17 cellular contexts compared by ENCODE assay signal in the genomic region with DNA sequence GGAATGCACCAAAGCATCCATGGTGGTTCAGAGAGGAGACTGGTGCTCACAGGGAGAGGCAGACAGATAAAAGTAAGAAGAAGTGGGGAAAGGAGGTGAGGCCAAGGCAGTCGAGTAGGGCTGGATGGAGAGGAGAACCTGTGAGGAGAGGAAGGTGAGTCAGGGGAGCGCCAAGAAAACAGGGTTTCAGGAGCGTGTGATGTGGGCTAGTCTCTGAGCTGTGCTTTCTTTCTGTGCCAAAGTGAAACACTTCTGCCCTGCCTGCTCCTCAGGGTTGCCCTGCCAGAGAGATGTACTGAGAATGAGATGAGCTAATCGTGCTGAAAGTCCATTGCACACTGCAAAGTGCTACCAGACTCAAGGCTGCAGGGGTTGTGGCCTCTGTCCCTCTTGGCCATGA.
DNase-seq lines count a peak whose midpoint lies in the region; ATAC-seq, FAIRE-seq and TF ChIP-seq lines count a peak whose summit lies in the region.
"Had no signal": no experiment of that assay in that cellular context is flagged by ENCODE, and none has a peak within 500 bp of the region (broad histone marks: within the 10 kb centered on the region; RNA-seq: fewer than 3 reads in every experiment).

No MANE protein-coding gene starts in this region.

- peaks cover 15 to 56% of the 10 kb centered on the region in 2 experiments; a peak in 4 of 5 replicates for H3K4me1 ChIP-seq in K562 (replicated peaks in 1 of 2; ENCODE audit: control insufficient read depth in 2 of 2, insufficient read depth in 2 of 2, low read length in 2 of 2)
- H3K4me1 ChIP-seq: A549, HAP-1 had no signal

- DNase-seq in activated T-cell treated with anti-CD3 and anti-CD28 coated beads, Interleukin-2, amount 50 U/mL, for 72 hours = peak in 1 of 2 donors; percentile 3
- no peak for DNase-seq in activated T-cell treated with anti-CD3 and anti-CD28 coated beads, Interleukin-2, amount 50 U/mL, for 4 hours
- DNase-seq in stimulated activated naive CD8-positive, alpha-beta T cell treated with anti-CD3 and anti-CD28 coated beads, Interleukin-15, amount 100 ng/mL, for 72 hours = no peak
- no peak for DNase-seq in stimulated activated naive CD8-positive, alpha-beta T cell treated with anti-CD3 and anti-CD28 coated beads, Interleukin-15, Interleukin-2, amounts not matched to agents 100 U/mL and 50 U/mL, for 24 hours
- DNase-seq in K562 (ENCODE audit: extremely low read depth in 1 of 4, low spot score in 3 of 4) (no peak), AML-193 (lab: John Stamatoyannopoulos, UW) (no peak)
- DNase-seq: CD8-positive, alpha-beta T cell; COR-L47; DND-41; GF-D8 had no signal

- H3K4me3 Mint-ChIP-seq in activated T-cell treated with anti-CD3 and anti-CD28 coated beads, Interleukin-2, amount 50 U/mL, for 72 hours = no peak overlapping the region
- H3K4me3 Mint-ChIP-seq in activated T-cell treated with anti-CD3 and anti-CD28 coated beads, Interleukin-2, amount 50 U/mL, for 4 hours = no peak overlapping the region
- H3K4me3 Mint-ChIP-seq in stimulated activated naive CD8-positive, alpha-beta T cell treated with anti-CD3 and anti-CD28 coated beads, Interleukin-15, amount 100 ng/mL, for 72 hours = no peak overlapping the region
- H3K4me3 Mint-ChIP-seq: CD14-positive monocyte; CD8-positive, alpha-beta T cell had no signal

- no peaks in the 10 kb centered on the region for H3K9me3 Mint-ChIP-seq in activated T-cell treated with anti-CD3 and anti-CD28 coated beads, Interleukin-2, amount 50 U/mL, for 72 hours
- no peaks in the 10 kb centered on the region for H3K9me3 Mint-ChIP-seq in activated T-cell treated with anti-CD3 and anti-CD28 coated beads, Interleukin-2, amount 50 U/mL, for 4 hours
- no peaks in the 10 kb centered on the region for H3K9me3 Mint-ChIP-seq in stimulated activated naive CD8-positive, alpha-beta T cell treated with anti-CD3 and anti-CD28 coated beads, Interleukin-15, amount 100 ng/mL, for 72 hours
- H3K9me3 Mint-ChIP-seq: CD14-positive monocyte; CD8-positive, alpha-beta T cell had no signal

- no peak overlapping the region for H3K27ac Mint-ChIP-seq in activated T-cell treated with anti-CD3 and anti-CD28 coated beads, Interleukin-2, amount 50 U/mL, for 72 hours
- H3K27ac Mint-ChIP-seq in stimulated activated naive CD8-positive, alpha-beta T cell treated with anti-CD3 and anti-CD28 coated beads, Interleukin-15, amount 100 ng/mL, for 72 hours = no peak overlapping the region
- H3K27ac Mint-ChIP-seq: CD14-positive monocyte; CD8-positive, alpha-beta T cell had no signal

- no peak for TF ChIP-seq EP300 in K562 (IDR thresholded peaks at IDR 0.05; ENCODE audit: low read length)

- no peaks in the 10 kb centered on the region for H3K36me3 Mint-ChIP-seq in activated T-cell treated with anti-CD3 and anti-CD28 coated beads, Interleukin-2, amount 50 U/mL, for 72 hours (ENCODE audit: insufficient read depth in 2 of 2)
- no peaks in the 10 kb centered on the region for H3K36me3 Mint-ChIP-seq in activated T-cell treated with anti-CD3 and anti-CD28 coated beads, Interleukin-2, amount 50 U/mL, for 4 hours (ENCODE audit: insufficient read depth)
- H3K36me3 Mint-ChIP-seq: CD14-positive monocyte; CD8-positive, alpha-beta T cell had no signal

- POLR2A ChIA-PET in K562 (lab: Yijun Ruan, JAX) = interaction anchor here (0.6 to 3.1 kb wide), 3 partner anchors 11 to 966 kb away, joined by 3 to 11 read pairs (median 3); no protein-coding TSS in a partner anchor

- no peak overlapping the region; the same call in 2 of the 3 replicates for H3K27ac ChIP-seq in K562 (ENCODE audit: extremely low read depth, low read depth, low read length)
- H3K27ac ChIP-seq: A549, HL-60 had no signal

- no peaks in the 10 kb centered on the region for H4K20me1 ChIP-seq in K562 (replicated peaks; ENCODE audit: control insufficient read depth, insufficient read depth, low read length)

- no peak overlapping the region for H3K4me3 ChIP-seq in K562
- H3K4me3 ChIP-seq: A549, HAP-1 had no signal

- FAIRE-seq in K562 (lab: Jason Lieb, UNC) = no peak
- FAIRE-seq: A549, GM19239, H1 had no signal

- H3K9me3 ChIP-seq in K562 (replicated peaks; ENCODE audit: control insufficient read depth, insufficient read depth, low read depth, low read length) = no peaks in the 10 kb centered on the region
- H3K9me3 ChIP-seq: A549, HAP-1 had no signal

- peak; percentile 50 to 66 for ATAC-seq in activated T-cell treated with anti-CD3 and anti-CD28 coated beads, Interleukin-2, amount 50 U/mL, for 72 hours (replicated peaks in 1 of 2)
- no peak for ATAC-seq in activated T-cell treated with anti-CD3 and anti-CD28 coated beads, Interleukin-2, amount 50 U/mL, for 4 hours
- ATAC-seq in stimulated activated naive CD8-positive, alpha-beta T cell treated with anti-CD3 and anti-CD28 coated beads, Interleukin-15, amount 100 ng/mL, for 72 hours = peak; percentile 46
- ATAC-seq in stimulated activated naive CD8-positive, alpha-beta T cell treated with anti-CD3 and anti-CD28 coated beads, Interleukin-15, Interleukin-2, amounts not matched to agents 100 U/mL and 50 U/mL, for 24 hours = no peak
- ATAC-seq in K562 = no peak
- ATAC-seq in HG02610 (IDR thresholded peaks at IDR 0.05; ENCODE audit: unreplicated experiment) = no peak
- ATAC-seq: A549; CD8-positive, alpha-beta T cell had no signal

- no peak overlapping the region for H3K4me2 ChIP-seq in K562 (ENCODE audit: insufficient read depth, low read length)
- H3K4me2 ChIP-seq: A549 had no signal

- TF ChIP-seq RAD21 in K562 (CRISPR knock-in tag; conservative IDR thresholded peaks at IDR 0.05 in 1 of 2, IDR thresholded peaks at IDR 0.05 in 1 of 2) = no peak

- no peak for TF ChIP-seq CTCF in K562 (IDR thresholded peaks at IDR 0.05 in 2 of 3, conservative IDR thresholded peaks at IDR 0.05 in 1 of 3; ENCODE audit: insufficient read depth in 2 of 3, low read depth in 1 of 3, low read length in 3 of 3)

- no peak for TF ChIP-seq POLR2A in K562 (conservative IDR thresholded peaks at IDR 0.05)

- H3K36me3 ChIP-seq in K562 (ENCODE audit: control insufficient read depth, insufficient read depth, low read length) = no peaks in the 10 kb centered on the region
- H3K36me3 ChIP-seq: HAP-1 had no signal

- no TSS peak for BruUV-seq in K562 (replicated peaks; lab: Mats Ljungman, UMichigan)

- CTCF ChIA-PET in K562 (lab: Yijun Ruan, JAX; ENCODE audit: low intra/inter-chr PET ratio) = no interaction called here

- H3K27me3 ChIP-seq in K562 (ENCODE audit: control insufficient read depth in 2 of 2, insufficient read depth in 2 of 2, low read length in 2 of 2) = no peaks in the 10 kb centered on the region

- no peaks in the 10 kb centered on the region for H3K79me2 ChIP-seq in K562 (ENCODE audit: control insufficient read depth, insufficient read depth, low read length)

- peaks cover 21% of the 10 kb centered on the region for H3K27me3 Mint-ChIP-seq in activated T-cell treated with anti-CD3 and anti-CD28 coated beads, Interleukin-2, amount 50 U/mL, for 72 hours (ENCODE audit: low read depth)
- no peaks in the 10 kb centered on the region for H3K27me3 Mint-ChIP-seq in activated T-cell treated with anti-CD3 and anti-CD28 coated beads, Interleukin-2, amount 50 U/mL, for 4 hours (ENCODE audit: low read depth)
- peaks cover 17% of the 10 kb centered on the region for H3K27me3 Mint-ChIP-seq in stimulated activated naive CD8-positive, alpha-beta T cell treated with anti-CD3 and anti-CD28 coated beads, Interleukin-15, amount 100 ng/mL, for 72 hours

- H3K4me1 Mint-ChIP-seq in activated T-cell treated with anti-CD3 and anti-CD28 coated beads, Interleukin-2, amount 50 U/mL, for 72 hours (ENCODE audit: low read depth) = peaks cover 6% of the 10 kb centered on the region
- no peaks in the 10 kb centered on the region for H3K4me1 Mint-ChIP-seq in activated T-cell treated with anti-CD3 and anti-CD28 coated beads, Interleukin-2, amount 50 U/mL, for 4 hours (ENCODE audit: low read depth)
- peaks cover 7% of the 10 kb centered on the region for H3K4me1 Mint-ChIP-seq in stimulated activated naive CD8-positive, alpha-beta T cell treated with anti-CD3 and anti-CD28 coated beads, Interleukin-15, amount 100 ng/mL, for 72 hours
- H3K4me1 Mint-ChIP-seq: CD14-positive monocyte had no signal

- intact Hi-C loops in K562 (cut with micrococcal nuclease) = no loop called here

- peak overlapping the region; percentile 3; the same call in 1 of the 2 replicates for H2AFZ ChIP-seq in K562 (ENCODE audit: low read depth, low read length)

- no peaks in the 10 kb centered on the region for H3K9me1 ChIP-seq in K562 (ENCODE audit: control insufficient read depth, insufficient read depth, low read length)

- in situ Hi-C loops in K562 (cut with MboI) = no loop called here

- no peak overlapping the region for H3K9ac ChIP-seq in K562 (ENCODE audit: insufficient read depth in 1 of 2, low read depth in 2 of 2, low read length in 2 of 2)

- WGBS in K562 (ENCODE audit: insufficient coverage, low coverage, missing lambda C conversion rate) = 6% methylated on average over 4 of the region's 4 CpGs

TF ChIP-seq in K562, 482 proteins besides CTCF, POLR2A, EP300 and RAD21:
- TF ChIP-seq ARID2 (IDR thresholded peaks at IDR 0.05) (no peak), ZNF699 (CRISPR knock-in tag; IDR thresholded peaks at IDR 0.05; ENCODE audit: insufficient replicate concordance) (no peak), PCBP1 (IDR thresholded peaks at IDR 0.05; ENCODE audit: low read depth, low read length, poor library complexity, severe bottlenecking) (no peak), ZNF785 (CRISPR knock-in tag; IDR thresholded peaks at IDR 0.05) (no peak), HDAC3 (IDR thresholded peaks at IDR 0.05; ENCODE audit: borderline replicate concordance, partially characterized antibody) (no peak), ZNF589 (CRISPR knock-in tag; IDR thresholded peaks at IDR 0.05; ENCODE audit: low read depth) (no peak)
- TF ChIP-seq, protein P1, sequence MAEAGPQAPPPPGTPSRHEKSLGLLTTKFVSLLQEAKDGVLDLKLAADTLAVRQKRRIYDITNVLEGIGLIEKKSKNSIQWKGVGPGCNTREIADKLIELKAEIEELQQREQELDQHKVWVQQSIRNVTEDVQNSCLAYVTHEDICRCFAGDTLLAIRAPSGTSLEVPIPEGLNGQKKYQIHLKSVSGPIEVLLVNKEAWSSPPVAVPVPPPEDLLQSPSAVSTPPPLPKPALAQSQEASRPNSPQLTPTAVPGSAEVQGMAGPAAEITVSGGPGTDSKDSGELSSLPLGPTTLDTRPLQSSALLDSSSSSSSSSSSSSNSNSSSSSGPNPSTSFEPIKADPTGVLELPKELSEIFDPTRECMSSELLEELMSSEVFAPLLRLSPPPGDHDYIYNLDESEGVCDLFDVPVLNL (CRISPR knock-in tag; IDR thresholded peaks at IDR 0.05; ENCODE audit: low read depth) = no peak

Comparison
In these comparisons a context has a peak if more than half of its experiments do, and no peak if none do; other contexts are left out.
1. ATAC-seq: peak in activated T-cell treated with anti-CD3 and anti-CD28 coated beads, Interleukin-2, amount 50 U/mL, for 72 hours (2 of 2) and stimulated activated naive CD8-positive, alpha-beta T cell treated with anti-CD3 and anti-CD28 coated beads, Interleukin-15, amount 100 ng/mL, for 72 hours (single experiment); none in activated T-cell treated with anti-CD3 and anti-CD28 coated beads, Interleukin-2, amount 50 U/mL, for 4 hours (0 of 2), stimulated activated naive CD8-positive, alpha-beta T cell treated with anti-CD3 and anti-CD28 coated beads, Interleukin-15, Interleukin-2, amounts not matched to agents 100 U/mL and 50 U/mL, for 24 hours (single experiment), K562 (single experiment) and HG02610 (single experiment).